ENCODE assay signal across 8 cellular contexts in the genomic region with DNA sequence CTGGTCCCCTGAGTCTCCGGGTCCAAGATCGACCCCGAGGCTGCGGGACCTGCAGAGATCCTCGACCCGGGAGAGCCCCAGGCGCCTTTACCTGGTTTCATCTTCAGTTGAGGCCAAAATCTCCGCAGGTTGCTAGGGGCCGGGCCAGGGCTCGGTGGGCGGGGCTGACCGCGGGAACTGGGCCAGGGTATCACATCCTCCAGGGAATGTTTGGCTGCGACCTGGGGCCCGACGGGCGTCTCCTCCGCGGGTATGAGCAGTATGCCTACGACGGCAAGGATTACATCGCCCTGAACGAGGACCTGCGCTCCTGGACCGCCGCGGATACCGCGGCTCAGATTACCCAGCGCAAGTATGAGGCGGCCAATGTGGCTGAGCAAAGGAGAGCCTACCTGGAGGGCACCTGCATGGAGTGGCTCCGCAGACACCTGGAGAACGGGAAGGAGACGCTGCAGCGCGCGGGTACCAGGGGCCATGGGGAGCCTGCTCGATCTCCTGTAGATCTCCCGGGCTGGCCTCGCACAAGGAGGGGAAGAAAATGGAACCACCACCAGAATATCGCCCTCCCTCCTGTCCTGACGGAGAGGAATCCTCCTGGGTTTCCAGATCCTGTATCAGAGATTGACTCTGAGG. TPM values are rescaled to one million over a fixed set of nuclear protein-coding genes. Genes with fewer than 3 reads are reported as not detected.
DNase-seq lines count a peak whose midpoint lies in the region; ATAC-seq, FAIRE-seq and TF ChIP-seq lines count a peak whose summit lies in the region.

No MANE protein-coding gene starts in this region.

- H3K36me3 ChIP-seq in Caco-2 (ENCODE audit: control insufficient read depth, insufficient read depth, low read length), result no peaks in the 10 kb centered on the region
- no peaks in the 10 kb centered on the region for H3K36me3 ChIP-seq in naive thymus-derived CD4-positive, alpha-beta T cell (ENCODE audit: control insufficient read depth in 2 of 3, insufficient read depth in 3 of 3, low read length in 3 of 3)

- H3K27me3 Mint-ChIP-seq in Caco-2 (ENCODE audit: insufficient read depth, unreplicated experiment), result peaks cover 3% of the 10 kb centered on the region
- peaks cover 20% of the 10 kb centered on the region for H3K27me3 Mint-ChIP-seq in activated B cell treated with CpG ODN at 0.5 μM for 24 hours
- H3K27me3 Mint-ChIP-seq in endothelial cell (ENCODE audit: unreplicated experiment), result peaks cover 9% of the 10 kb centered on the region
- peaks cover 30 to 66% (median 45%) of the 10 kb centered on the region in 5 donors for H3K27me3 Mint-ChIP-seq in naive thymus-derived CD4-positive, alpha-beta T cell

- H3K4me1 Mint-ChIP-seq in Caco-2 (ENCODE audit: low read depth, unreplicated experiment), result no peaks in the 10 kb centered on the region
- peaks cover 19% of the 10 kb centered on the region for H3K4me1 Mint-ChIP-seq in activated B cell treated with CpG ODN at 0.5 μM for 24 hours
- H3K4me1 Mint-ChIP-seq in endothelial cell (ENCODE audit: unreplicated experiment), result peaks cover 8% of the 10 kb centered on the region
- peaks cover 11 to 25% (median 16%) of the 10 kb centered on the region in 7 donors for H3K4me1 Mint-ChIP-seq in naive thymus-derived CD4-positive, alpha-beta T cell

- H3K4me1 ChIP-seq in Caco-2, result 0 out of 2 replicates have a peak, but pooled peaks cover 11% of the 10 kb centered on the region
- H3K4me1 ChIP-seq in naive thymus-derived CD4-positive, alpha-beta T cell (ENCODE audit: control insufficient read depth in 2 of 2, insufficient read depth in 2 of 2, low read length in 2 of 2), result peaks cover 0 to 17% of the 10 kb centered on the region in 2 donors

- no peak for FAIRE-seq in HTR-8/SVneo (lab: Jason Lieb, UNC)

- peak; percentile 72 for ATAC-seq in activated B cell treated with CpG ODN at 0.5 μM for 24 hours (ENCODE audit: low read depth)
- peak; percentile 32 for ATAC-seq in naive thymus-derived CD4-positive, alpha-beta T cell
- no peak for ATAC-seq in GM19023 (IDR thresholded peaks at IDR 0.05; ENCODE audit: unreplicated experiment)
- ATAC-seq in HG03175 (IDR thresholded peaks at IDR 0.05; ENCODE audit: unreplicated experiment), result no peak

- H3K36me3 Mint-ChIP-seq in Caco-2 (ENCODE audit: insufficient read depth, unreplicated experiment), result no peaks in the 10 kb centered on the region
- peaks cover 10% of the 10 kb centered on the region for H3K36me3 Mint-ChIP-seq in activated B cell treated with CpG ODN at 0.5 μM for 24 hours (ENCODE audit: low read depth)
- H3K36me3 Mint-ChIP-seq in endothelial cell (ENCODE audit: low read depth, unreplicated experiment), result peaks cover 4% of the 10 kb centered on the region
- peaks cover 0 to 37% (median 25%) of the 10 kb centered on the region in 5 donors for H3K36me3 Mint-ChIP-seq in naive thymus-derived CD4-positive, alpha-beta T cell

- no peaks in the 10 kb centered on the region for H3K9me3 Mint-ChIP-seq in Caco-2 (ENCODE audit: unreplicated experiment)
- H3K9me3 Mint-ChIP-seq in activated B cell treated with CpG ODN at 0.5 μM for 24 hours, result no peaks in the 10 kb centered on the region
- H3K9me3 Mint-ChIP-seq in endothelial cell (ENCODE audit: unreplicated experiment), result no peaks in the 10 kb centered on the region
- no peaks in the 10 kb centered on the region for H3K9me3 Mint-ChIP-seq in naive thymus-derived CD4-positive, alpha-beta T cell

- POLR2A ChIA-PET in Caco-2 (lab: Charles Lee), result no interaction called here
- POLR2A ChIA-PET in activated B cell treated with CpG ODN at 0.5 μM for 24 hours (lab: Charles Lee), result no interaction called here
- POLR2A ChIA-PET in naive thymus-derived CD4-positive, alpha-beta T cell (lab: Charles Lee), result no interaction called here

- CTCF ChIA-PET in Caco-2 (lab: Charles Lee) (no interaction called here), activated B cell treated with CpG ODN at 0.5 μM for 24 hours (lab: Charles Lee) (no interaction called here)
- CTCF ChIA-PET in naive thymus-derived CD4-positive, alpha-beta T cell (lab: Charles Lee), result no interaction called here

- H3K4me3 Mint-ChIP-seq in Caco-2 (ENCODE audit: unreplicated experiment), result peak overlapping the region; percentile 72
- peak overlapping the region; percentile 84 for H3K4me3 Mint-ChIP-seq in activated B cell treated with CpG ODN at 0.5 μM for 24 hours
- H3K4me3 Mint-ChIP-seq in endothelial cell (ENCODE audit: unreplicated experiment), result peak overlapping the region; percentile 60
- peak overlapping the region; percentile 60 to 84 (median 78) for H3K4me3 Mint-ChIP-seq in naive thymus-derived CD4-positive, alpha-beta T cell

- BruUV-seq in Caco-2 (replicated peaks; lab: Mats Ljungman, UMichigan), result no TSS peak

- no peak overlapping the region for H3K27ac ChIP-seq in naive thymus-derived CD4-positive, alpha-beta T cell (ENCODE audit: low read depth, low read length)

- TF ChIP-seq CTCF in Caco-2 (IDR thresholded peaks at IDR 0.05; ENCODE audit: insufficient read depth in 1 of 2, low read depth in 1 of 2, low read length in 1 of 2, severe bottlenecking in 1 of 2, unreplicated experiment in 1 of 2) (no peak), activated B cell treated with CpG ODN at 0.5 μM for 24 hours (IDR thresholded peaks at IDR 0.05) (no peak), endothelial cell (IDR thresholded peaks at IDR 0.05; ENCODE audit: unreplicated experiment) (no peak)

- H3K4me3 ChIP-seq in Caco-2 (ENCODE audit: low read depth, low read length), result peak overlapping the region; percentile 36
- peak overlapping the region; percentile 60 for H3K4me3 ChIP-seq in naive thymus-derived CD4-positive, alpha-beta T cell (ENCODE audit: low read length)

- no peak overlapping the region for H3K27ac Mint-ChIP-seq in Caco-2 (ENCODE audit: unreplicated experiment)
- no peak overlapping the region for H3K27ac Mint-ChIP-seq in activated B cell treated with CpG ODN at 0.5 μM for 24 hours
- H3K27ac Mint-ChIP-seq in endothelial cell (ENCODE audit: unreplicated experiment), result no peak overlapping the region
- H3K27ac Mint-ChIP-seq in naive thymus-derived CD4-positive, alpha-beta T cell, result no peak overlapping the region

- no peaks in the 10 kb centered on the region for H3K9me3 ChIP-seq in Caco-2
- H3K9me3 ChIP-seq in naive thymus-derived CD4-positive, alpha-beta T cell (ENCODE audit: control insufficient read depth in 2 of 3, low read length in 3 of 3), result no peaks in the 10 kb centered on the region

- intact Hi-C loops in Caco-2 (cut with micrococcal nuclease; ENCODE audit: unreplicated experiment) (loop anchor here (10.0 kb wide), 1 partner anchor 262 kb away; no protein-coding TSS in a partner anchor), activated B cell treated with CpG ODN at 0.5 μM for 24 hours (cut with micrococcal nuclease) (loop anchor here (2.0 to 5.0 kb wide), 3 partner anchors 18 to 80 kb away; no protein-coding TSS in a partner anchor)
- intact Hi-C loops in naive thymus-derived CD4-positive, alpha-beta T cell (cut with micrococcal nuclease), result no loop called here

- DNase-seq in Caco-2, result peak in 1 of 2 experiments; percentile 45
- DNase-seq in activated B cell treated with CpG ODN at 0.5 μM for 24 hours, result peak; percentile 37
- DNase-seq in endothelial cell (ENCODE audit: low spot score), result peak; percentile 13
- DNase-seq in naive thymus-derived CD4-positive, alpha-beta T cell, result peak in 6 of 9 donors; percentile 10 to 19 (median 15)
- DNase-seq in EL, result no peak
- DNase-seq in HTR-8/SVneo (ENCODE audit: insufficient read length, low spot score), result no peak

- peaks cover 1% of the 10 kb centered on the region; the same call in 1 of the 2 replicates for H3K27me3 ChIP-seq in Caco-2 (replicated peaks; ENCODE audit: control insufficient read depth, insufficient read depth, low read length)
- H3K27me3 ChIP-seq in naive thymus-derived CD4-positive, alpha-beta T cell (ENCODE audit: control insufficient read depth in 2 of 2, insufficient read depth in 2 of 2, low read length in 2 of 2), result peaks cover 4 to 19% of the 10 kb centered on the region in 2 donors

RNA-seq across cellular contexts. Expression of a gene that starts 53.8 kb away (rescaled TPM):
- total RNA-seq in Caco-2 (2022) (26.1 and 27.6 TPM in 2 replicates), activated B cell treated with CpG ODN at 0.5 μM for 24 hours (44.1 and 50.5 TPM in 2 replicates), endothelial cell (ENCODE audit: unreplicated experiment) (39.0 TPM)
- total RNA-seq in naive thymus-derived CD4-positive, alpha-beta T cell, result 10 to 100 TPM; 27.3 to 66.8 (median 45.0) TPM
- 100 to 1,000 TPM in 1 of 2 donors, 10 to 100 TPM in 1; 89.2 to 128 TPM for polyA plus RNA-seq in naive thymus-derived CD4-positive, alpha-beta T cell

RNA-seq across cellular contexts. Expression of a gene that starts 59.8 kb away (rescaled TPM):
- total RNA-seq in Caco-2 (2022), result 35.5 and 35.6 TPM in 2 replicates
- total RNA-seq in activated B cell treated with CpG ODN at 0.5 μM for 24 hours, result 43.0 and 43.1 TPM in 2 replicates
- 39.3 TPM for total RNA-seq in endothelial cell (ENCODE audit: unreplicated experiment)
- 10 to 100 TPM; 49.4 to 67.1 (median 62.7) TPM for total RNA-seq in naive thymus-derived CD4-positive, alpha-beta T cell
- polyA plus RNA-seq in naive thymus-derived CD4-positive, alpha-beta T cell, result 100 to 1,000 TPM; 112 to 113 TPM

Comparison
In these comparisons a context has a peak if more than half of its experiments do, and no peak if none do; other contexts are left out.
1. DNase-seq: peak in activated B cell treated with CpG ODN at 0.5 μM for 24 hours (single experiment), endothelial cell (single experiment) and naive thymus-derived CD4-positive, alpha-beta T cell (6 of 9); none in EL (single experiment) and HTR-8/SVneo (single experiment).
2. ATAC-seq: peak in activated B cell treated with CpG ODN at 0.5 μM for 24 hours (single experiment) and naive thymus-derived CD4-positive, alpha-beta T cell (single experiment); none in GM19023 (single experiment) and HG03175 (single experiment).
3. intact Hi-C loops: an anchor here in Caco-2 (10.0 kb wide) and activated B cell treated with CpG ODN at 0.5 μM for 24 hours (2.0 to 5.0 kb wide); none called in naive thymus-derived CD4-positive, alpha-beta T cell.
4. Peak in every context shown above with its lines, with median percentiles within 50 percentile points of each other: H3K4me3 Mint-ChIP-seq.